In the genomic region with DNA sequence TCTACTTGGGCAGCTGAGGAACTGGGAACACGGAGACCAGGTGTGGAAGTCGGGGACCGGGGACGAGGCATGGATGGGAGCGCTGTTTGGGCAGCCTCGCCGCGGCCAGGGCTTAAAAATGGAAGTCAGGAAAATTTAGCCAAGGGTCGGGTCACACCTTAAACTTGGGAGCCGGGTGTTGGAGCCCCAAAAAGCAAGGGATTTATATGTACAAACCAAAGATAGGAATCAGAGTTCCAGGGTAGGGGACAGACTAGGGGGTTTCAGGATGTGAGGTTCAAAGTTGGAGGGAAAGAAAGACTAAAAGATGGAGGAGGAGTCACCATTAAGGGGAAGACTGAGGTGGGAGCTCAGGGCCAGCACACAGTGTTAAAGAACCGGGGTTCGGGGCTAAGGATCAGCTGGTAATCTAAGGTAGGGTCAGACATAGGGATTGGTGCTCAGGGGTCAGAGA, we compare ENCODE assay signal across 8 cellular contexts. TPM values are rescaled to one million over a fixed set of nuclear protein-coding genes. Genes with fewer than 3 reads are reported as not detected.
DNase-seq lines count a peak whose midpoint lies in the region; ATAC-seq and TF ChIP-seq lines count a peak whose summit lies in the region.

No MANE protein-coding gene starts in this region.

- POLR2A ChIA-PET in activated CD4-positive, alpha-beta T cell treated with anti-CD3 and anti-CD28 coated beads, Interleukin-2, amount 10 ng/mL, durations not matched to agents 7 days and 5 days (lab: Charles Lee), result no interaction called here

- TF ChIP-seq CTCF in kidney epithelial cell (IDR thresholded peaks at IDR 0.05; ENCODE audit: insufficient read depth, low read length, poor library complexity, severe bottlenecking) (no peak), GM10266 (IDR thresholded peaks at IDR 0.05; ENCODE audit: control insufficient read depth, insufficient read depth, low read depth, missing control alignments) (no peak)

- H3K27me3 ChIP-seq in kidney epithelial cell (ENCODE audit: control insufficient read depth, insufficient read depth, low read length), result peaks cover 13% of the 10 kb centered on the region

- CTCF ChIA-PET in activated CD4-positive, alpha-beta T cell treated with anti-CD3 and anti-CD28 coated beads, Interleukin-2, amount 10 ng/mL, durations not matched to agents 7 days and 5 days (lab: Charles Lee), result interaction anchor here (1.0 to 6.7 kb wide), 12 partner anchors 11 to 840 kb away, joined by 3 to 58 read pairs (median 3); a partner anchor contains a TSS

- peaks cover 30% of the 10 kb centered on the region for H3K27me3 Mint-ChIP-seq in activated CD4-positive, alpha-beta T cell treated with anti-CD3 and anti-CD28 coated beads, Interleukin-2, amount 10 ng/mL, durations not matched to agents 7 days and 5 days
- peaks cover 4% of the 10 kb centered on the region for H3K27me3 Mint-ChIP-seq in activated T-helper 17 cell treated with anti-CD3 and anti-CD28 coated beads, Interleukin-2, amount 50 U/mL, for 72 hours
- H3K27me3 Mint-ChIP-seq in stimulated activated naive CD8-positive, alpha-beta T cell treated with anti-CD3 and anti-CD28 coated beads, Interleukin-15, amount 100 ng/mL, for 72 hours, result peaks cover 43% of the 10 kb centered on the region

- H3K4me3 Mint-ChIP-seq in activated CD4-positive, alpha-beta T cell treated with anti-CD3 and anti-CD28 coated beads, Interleukin-2, amount 10 ng/mL, durations not matched to agents 7 days and 5 days, result peak overlapping the region; percentile 33
- peak overlapping the region; percentile 93 for H3K4me3 Mint-ChIP-seq in activated T-helper 17 cell treated with anti-CD3 and anti-CD28 coated beads, Interleukin-2, amount 50 U/mL, for 72 hours
- peak overlapping the region; percentile 70 to 75 for H3K4me3 Mint-ChIP-seq in stimulated activated naive CD8-positive, alpha-beta T cell treated with anti-CD3 and anti-CD28 coated beads, Interleukin-15, amount 100 ng/mL, for 72 hours

- no peak for ATAC-seq in activated T-helper 17 cell treated with anti-CD3 and anti-CD28 coated beads, Interleukin-2, amount 50 U/mL, for 72 hours (replicated peaks)
- no peak for ATAC-seq in stimulated activated naive CD8-positive, alpha-beta T cell treated with anti-CD3 and anti-CD28 coated beads, Interleukin-15, amount 100 ng/mL, for 72 hours

- peaks cover 29% of the 10 kb centered on the region for H3K4me1 Mint-ChIP-seq in activated CD4-positive, alpha-beta T cell treated with anti-CD3 and anti-CD28 coated beads, Interleukin-2, amount 10 ng/mL, durations not matched to agents 7 days and 5 days
- peaks cover 11% of the 10 kb centered on the region for H3K4me1 Mint-ChIP-seq in activated T-helper 17 cell treated with anti-CD3 and anti-CD28 coated beads, Interleukin-2, amount 50 U/mL, for 72 hours
- peaks cover 39% of the 10 kb centered on the region for H3K4me1 Mint-ChIP-seq in stimulated activated naive CD8-positive, alpha-beta T cell treated with anti-CD3 and anti-CD28 coated beads, Interleukin-15, amount 100 ng/mL, for 72 hours

- H3K27ac Mint-ChIP-seq in activated CD4-positive, alpha-beta T cell treated with anti-CD3 and anti-CD28 coated beads, Interleukin-2, amount 10 ng/mL, durations not matched to agents 7 days and 5 days, result peak overlapping the region; percentile 72
- no peak overlapping the region for H3K27ac Mint-ChIP-seq in activated T-helper 17 cell treated with anti-CD3 and anti-CD28 coated beads, Interleukin-2, amount 50 U/mL, for 72 hours
- H3K27ac Mint-ChIP-seq in stimulated activated naive CD8-positive, alpha-beta T cell treated with anti-CD3 and anti-CD28 coated beads, Interleukin-15, amount 100 ng/mL, for 72 hours, result no peak overlapping the region

- peak overlapping the region; percentile 57 for H3K4me3 ChIP-seq in kidney epithelial cell (ENCODE audit: low read depth, low read length)

- H3K36me3 Mint-ChIP-seq in activated CD4-positive, alpha-beta T cell treated with anti-CD3 and anti-CD28 coated beads, Interleukin-2, amount 10 ng/mL, durations not matched to agents 7 days and 5 days (ENCODE audit: low read depth), result peaks cover 10% of the 10 kb centered on the region
- peaks cover 29% of the 10 kb centered on the region for H3K36me3 Mint-ChIP-seq in activated T-helper 17 cell treated with anti-CD3 and anti-CD28 coated beads, Interleukin-2, amount 50 U/mL, for 72 hours (ENCODE audit: low read depth)

- H3K36me3 ChIP-seq in kidney epithelial cell (ENCODE audit: control insufficient read depth, insufficient read depth, low read length), result no peaks in the 10 kb centered on the region

- DNase-seq in activated CD4-positive, alpha-beta T cell treated with anti-CD3 and anti-CD28 coated beads, Interleukin-2, amount 10 ng/mL, durations not matched to agents 7 days and 5 days, result no peak
- no peak for DNase-seq in activated CD4-positive, alpha-beta T cell treated with anti-CD3 and anti-CD28 coated beads for 1 hour
- DNase-seq in kidney epithelial cell (ENCODE audit: low read depth) (no peak), T-helper 9 cell (no peak), GM10266 (ENCODE audit: extremely low spot score) (no peak), hippocampal formation (lab: John Stamatoyannopoulos, UW) (no peak)
- DNase-seq in stimulated activated naive CD8-positive, alpha-beta T cell treated with anti-CD3 and anti-CD28 coated beads, Interleukin-15, amount 100 ng/mL, for 72 hours, result no peak

- no peaks in the 10 kb centered on the region for H3K9me3 Mint-ChIP-seq in activated CD4-positive, alpha-beta T cell treated with anti-CD3 and anti-CD28 coated beads, Interleukin-2, amount 10 ng/mL, durations not matched to agents 7 days and 5 days
- H3K9me3 Mint-ChIP-seq in activated T-helper 17 cell treated with anti-CD3 and anti-CD28 coated beads, Interleukin-2, amount 50 U/mL, for 72 hours, result no peaks in the 10 kb centered on the region
- no peaks in the 10 kb centered on the region for H3K9me3 Mint-ChIP-seq in stimulated activated naive CD8-positive, alpha-beta T cell treated with anti-CD3 and anti-CD28 coated beads, Interleukin-15, amount 100 ng/mL, for 72 hours

RNA-seq across cellular contexts. Expression of a gene that starts 0.5 kb away (rescaled TPM):
- total RNA-seq in activated CD4-positive, alpha-beta T cell treated with anti-CD3 and anti-CD28 coated beads, Interleukin-2, amount 10 ng/mL, durations not matched to agents 7 days and 5 days, result not detected
- total RNA-seq in activated T-helper 17 cell treated with anti-CD3 and anti-CD28 coated beads, Interleukin-2, amount 50 U/mL, for 72 hours, result 1 to 10 TPM in 1 of 2 donors, under 1 TPM in 1; 0.32 to 1.9 TPM
- 0.14 and 0.50 TPM in 2 replicates for total RNA-seq in kidney epithelial cell

RNA-seq across cellular contexts. Expression of a gene that starts 1.7 kb away (rescaled TPM):
- total RNA-seq in activated CD4-positive, alpha-beta T cell treated with anti-CD3 and anti-CD28 coated beads, Interleukin-2, amount 10 ng/mL, durations not matched to agents 7 days and 5 days, result 10 to 100 TPM; 91.0 to 98.0 TPM
- total RNA-seq in activated T-helper 17 cell treated with anti-CD3 and anti-CD28 coated beads, Interleukin-2, amount 50 U/mL, for 72 hours, result 100 to 1,000 TPM in 1 of 2 donors, 10 to 100 TPM in 1; 98.2 to 122 TPM
- total RNA-seq in kidney epithelial cell, result 32.2 and 52.0 TPM in 2 replicates

RNA-seq across cellular contexts. Expression of a gene that starts 21.3 kb away (rescaled TPM):
- total RNA-seq in activated CD4-positive, alpha-beta T cell treated with anti-CD3 and anti-CD28 coated beads, Interleukin-2, amount 10 ng/mL, durations not matched to agents 7 days and 5 days, result 10 to 100 TPM; 17.5 to 19.1 TPM
- 10 to 100 TPM; 13.5 to 16.4 TPM for total RNA-seq in activated T-helper 17 cell treated with anti-CD3 and anti-CD28 coated beads, Interleukin-2, amount 50 U/mL, for 72 hours
- total RNA-seq in kidney epithelial cell, result 32.9 and 36.4 TPM in 2 replicates

RNA-seq across cellular contexts. Expression of a gene that starts 37.8 kb away (rescaled TPM):
- total RNA-seq in activated CD4-positive, alpha-beta T cell treated with anti-CD3 and anti-CD28 coated beads, Interleukin-2, amount 10 ng/mL, durations not matched to agents 7 days and 5 days, result 10 to 100 TPM in 1 of 2 experiments, 1 to 10 TPM in 1; 9.7 to 11.4 TPM
- total RNA-seq in activated T-helper 17 cell treated with anti-CD3 and anti-CD28 coated beads, Interleukin-2, amount 50 U/mL, for 72 hours, result 1 to 10 TPM; 7.4 to 7.6 TPM
- 3.0 and 8.0 TPM in 2 replicates for total RNA-seq in kidney epithelial cell

RNA-seq across cellular contexts. Expression of a gene that starts 49.5 kb away (rescaled TPM):
- under 1 TPM; 0.42 to 0.57 TPM for total RNA-seq in activated CD4-positive, alpha-beta T cell treated with anti-CD3 and anti-CD28 coated beads, Interleukin-2, amount 10 ng/mL, durations not matched to agents 7 days and 5 days
- total RNA-seq in activated T-helper 17 cell treated with anti-CD3 and anti-CD28 coated beads, Interleukin-2, amount 50 U/mL, for 72 hours, result under 1 TPM; 0.26 to 0.40 TPM
- total RNA-seq in kidney epithelial cell, result not detected in 2 replicates

Comparison
In these comparisons a context has a peak if more than half of its experiments do, and no peak if none do; other contexts are left out.
1. H3K4me3 Mint-ChIP-seq: peak in every context shown above with its lines; median percentile 93 in activated T-helper 17 cell treated with anti-CD3 and anti-CD28 coated beads, Interleukin-2, amount 50 U/mL, for 72 hours; 72 in stimulated activated naive CD8-positive, alpha-beta T cell treated with anti-CD3 and anti-CD28 coated beads, Interleukin-15, amount 100 ng/mL, for 72 hours; 33 in activated CD4-positive, alpha-beta T cell treated with anti-CD3 and anti-CD28 coated beads, Interleukin-2, amount 10 ng/mL, durations not matched to agents 7 days and 5 days.